Comparison of ENCODE assay signal across 1 cellular context in the genomic region with DNA sequence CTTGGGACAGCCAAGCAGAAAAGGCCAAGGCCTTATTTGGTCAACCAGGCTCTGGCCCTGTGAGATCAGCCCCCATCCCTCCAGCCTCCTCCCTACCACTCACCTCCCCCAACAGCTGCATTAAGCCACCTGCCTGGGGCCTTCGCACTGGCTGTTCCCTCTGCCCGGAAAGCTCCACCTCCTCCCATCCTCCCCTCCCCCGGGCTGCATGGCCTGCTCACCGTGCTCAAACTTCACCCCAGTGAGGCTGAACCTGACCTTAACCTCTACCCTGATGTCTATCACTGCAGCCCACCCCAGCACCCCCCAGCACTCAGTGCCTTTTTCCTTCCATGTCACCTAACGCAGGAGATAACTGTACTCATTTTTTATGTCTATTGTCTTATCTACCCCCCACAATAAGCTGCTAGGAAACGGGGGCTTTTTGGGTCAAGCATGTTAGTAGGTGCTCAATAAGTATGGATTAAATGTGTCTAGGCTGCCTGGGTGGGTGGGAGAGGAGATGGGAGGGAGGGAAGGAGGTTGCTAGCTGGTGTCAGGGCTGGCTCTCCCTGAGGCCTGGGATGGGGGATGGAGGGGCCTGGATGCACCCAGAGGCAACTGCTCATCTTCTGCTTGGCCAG.
A peak's percentile ranks its signal among the peaks of the same experiment; 100 is the strongest.
TF ChIP-seq lines count a peak whose summit lies in the region.

No MANE protein-coding gene starts in this region.

TF ChIP-seq in GM12878, 131 proteins besides CTCF, POLR2A, EP300 and RAD21 (continued from another document):
- TF ChIP-seq TAF1 (IDR thresholded peaks at IDR 0.05; ENCODE audit: borderline replicate concordance, low read depth, low read length) = peak; percentile 54; the same call in 1 of the 2 replicates
- TF ChIP-seq NR2C1 (IDR thresholded peaks at IDR 0.05) = peak; percentile 39; the same call in 1 of the 2 replicates
- TF ChIP-seq SMAD5 (IDR thresholded peaks at IDR 0.05; ENCODE audit: low read depth) = peak; percentile 56
- TF ChIP-seq NR2C2 (IDR thresholded peaks at IDR 0.05; ENCODE audit: borderline replicate concordance, control insufficient read depth, insufficient read length, low read depth) = no peak
- TF ChIP-seq POLR2AphosphoS5 (IDR thresholded peaks at IDR 0.05; ENCODE audit: low read length) = peak; percentile 15
- TF ChIP-seq TCF3 (IDR thresholded peaks at IDR 0.05; ENCODE audit: borderline replicate concordance, insufficient read depth, low read depth, low read length) = peak; percentile 99
- TF ChIP-seq GATAD2B (conservative IDR thresholded peaks at IDR 0.05; ENCODE audit: low read depth) = peak; percentile 79; the same call in 1 of the 2 replicates
- 0 out of 2 replicates have a peak, but pooled peaks have one; percentile 52 for TF ChIP-seq DPF2 (IDR thresholded peaks at IDR 0.05)
- TF ChIP-seq STAT1 (conservative IDR thresholded peaks at IDR 0.05) = 0 out of 2 replicates have a peak, but pooled peaks have one; percentile 17
- TF ChIP-seq POU2F2 (IDR thresholded peaks at IDR 0.05; ENCODE audit: borderline replicate concordance, low read depth, low read length) = peak; percentile 90
- no peak for TF ChIP-seq YBX1 (IDR thresholded peaks at IDR 0.05)
- peak; percentile 86 for TF ChIP-seq NFXL1 (IDR thresholded peaks at IDR 0.05; ENCODE audit: borderline replicate concordance)
- peak; percentile 81; the same call in 1 of the 2 replicates for TF ChIP-seq TARDBP (IDR thresholded peaks at IDR 0.05; ENCODE audit: borderline replicate concordance)
- peak; percentile 62 for TF ChIP-seq MTA2 (IDR thresholded peaks at IDR 0.05; ENCODE audit: low read depth)
- peak in 1 of 2 experiments; percentile 40; a peak in 1 of 4 replicates for TF ChIP-seq ETV6 (conservative IDR thresholded peaks at IDR 0.05 in 1 of 2, IDR thresholded peaks at IDR 0.05 in 1 of 2; ENCODE audit: borderline replicate concordance in 1 of 2, low read depth in 1 of 2)
- peak; percentile 74; the same call in 1 of the 2 replicates for TF ChIP-seq ZBED1 (IDR thresholded peaks at IDR 0.05; ENCODE audit: borderline replicate concordance)
- TF ChIP-seq LARP7 (IDR thresholded peaks at IDR 0.05) = no peak
- TF ChIP-seq, protein P1, sequence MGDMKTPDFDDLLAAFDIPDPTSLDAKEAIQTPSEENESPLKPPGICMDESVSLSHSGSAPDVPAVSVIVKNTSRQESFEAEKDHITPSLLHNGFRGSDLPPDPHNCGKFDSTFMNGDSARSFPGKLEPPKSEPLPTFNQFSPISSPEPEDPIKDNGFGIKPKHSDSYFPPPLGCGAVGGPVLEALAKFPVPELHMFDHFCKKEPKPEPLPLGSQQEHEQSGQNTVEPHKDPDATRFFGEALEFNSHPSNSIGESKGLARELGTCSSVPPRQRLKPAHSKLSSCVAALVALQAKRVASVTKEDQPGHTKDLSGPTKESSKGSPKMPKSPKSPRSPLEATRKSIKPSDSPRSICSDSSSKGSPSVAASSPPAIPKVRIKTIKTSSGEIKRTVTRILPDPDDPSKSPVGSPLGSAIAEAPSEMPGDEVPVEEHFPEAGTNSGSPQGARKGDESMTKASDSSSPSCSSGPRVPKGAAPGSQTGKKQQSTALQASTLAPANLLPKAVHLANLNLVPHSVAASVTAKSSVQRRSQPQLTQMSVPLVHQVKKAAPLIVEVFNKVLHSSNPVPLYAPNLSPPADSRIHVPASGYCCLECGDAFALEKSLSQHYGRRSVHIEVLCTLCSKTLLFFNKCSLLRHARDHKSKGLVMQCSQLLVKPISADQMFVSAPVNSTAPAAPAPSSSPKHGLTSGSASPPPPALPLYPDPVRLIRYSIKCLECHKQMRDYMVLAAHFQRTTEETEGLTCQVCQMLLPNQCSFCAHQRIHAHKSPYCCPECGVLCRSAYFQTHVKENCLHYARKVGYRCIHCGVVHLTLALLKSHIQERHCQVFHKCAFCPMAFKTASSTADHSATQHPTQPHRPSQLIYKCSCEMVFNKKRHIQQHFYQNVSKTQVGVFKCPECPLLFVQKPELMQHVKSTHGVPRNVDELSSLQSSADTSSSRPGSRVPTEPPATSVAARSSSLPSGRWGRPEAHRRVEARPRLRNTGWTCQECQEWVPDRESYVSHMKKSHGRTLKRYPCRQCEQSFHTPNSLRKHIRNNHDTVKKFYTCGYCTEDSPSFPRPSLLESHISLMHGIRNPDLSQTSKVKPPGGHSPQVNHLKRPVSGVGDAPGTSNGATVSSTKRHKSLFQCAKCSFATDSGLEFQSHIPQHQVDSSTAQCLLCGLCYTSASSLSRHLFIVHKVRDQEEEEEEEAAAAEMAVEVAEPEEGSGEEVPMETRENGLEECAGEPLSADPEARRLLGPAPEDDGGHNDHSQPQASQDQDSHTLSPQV (IDR thresholded peaks at IDR 0.05) = 0 out of 2 replicates have a peak, but pooled peaks have one; percentile 38
- peak; percentile 33; the same call in 1 of the 2 replicates for TF ChIP-seq EED (IDR thresholded peaks at IDR 0.05; ENCODE audit: low read depth)
- no peak for TF ChIP-seq NFYA (IDR thresholded peaks at IDR 0.05; ENCODE audit: borderline replicate concordance, low read depth, low read length)
- no peak for TF ChIP-seq PML (IDR thresholded peaks at IDR 0.05; ENCODE audit: low read length)
- TF ChIP-seq NBN (IDR thresholded peaks at IDR 0.05) = peak; percentile 99
- peak; percentile 37; the same call in 1 of the 2 replicates for TF ChIP-seq HCFC1 (IDR thresholded peaks at IDR 0.05; ENCODE audit: low read length)
- no peak for TF ChIP-seq SREBF2 (IDR thresholded peaks at IDR 0.05; ENCODE audit: low read length)
- TF ChIP-seq JUNB (IDR thresholded peaks at IDR 0.05) = no peak
- TF ChIP-seq, protein P2, sequence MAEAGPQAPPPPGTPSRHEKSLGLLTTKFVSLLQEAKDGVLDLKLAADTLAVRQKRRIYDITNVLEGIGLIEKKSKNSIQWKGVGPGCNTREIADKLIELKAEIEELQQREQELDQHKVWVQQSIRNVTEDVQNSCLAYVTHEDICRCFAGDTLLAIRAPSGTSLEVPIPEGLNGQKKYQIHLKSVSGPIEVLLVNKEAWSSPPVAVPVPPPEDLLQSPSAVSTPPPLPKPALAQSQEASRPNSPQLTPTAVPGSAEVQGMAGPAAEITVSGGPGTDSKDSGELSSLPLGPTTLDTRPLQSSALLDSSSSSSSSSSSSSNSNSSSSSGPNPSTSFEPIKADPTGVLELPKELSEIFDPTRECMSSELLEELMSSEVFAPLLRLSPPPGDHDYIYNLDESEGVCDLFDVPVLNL (IDR thresholded peaks at IDR 0.05; ENCODE audit: low read depth, low read length) = no peak
- peak; percentile 85 to 97 for TF ChIP-seq SRF (IDR thresholded peaks at IDR 0.05; ENCODE audit: low read depth in 2 of 2, low read length in 2 of 2)
- TF ChIP-seq PAX8 (IDR thresholded peaks at IDR 0.05) = no peak
- peak; percentile 70 to 78 for TF ChIP-seq IKZF2 (IDR thresholded peaks at IDR 0.05)
- TF ChIP-seq, protein P3, sequence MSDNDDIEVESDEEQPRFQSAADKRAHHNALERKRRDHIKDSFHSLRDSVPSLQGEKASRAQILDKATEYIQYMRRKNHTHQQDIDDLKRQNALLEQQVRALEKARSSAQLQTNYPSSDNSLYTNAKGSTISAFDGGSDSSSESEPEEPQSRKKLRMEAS (IDR thresholded peaks at IDR 0.05; ENCODE audit: low read depth, low read length) = peak; percentile 72; the same call in 1 of the 2 replicates
- no peak for TF ChIP-seq GABPA (IDR thresholded peaks at IDR 0.05; ENCODE audit: low read depth)
- peak; percentile 74 for TF ChIP-seq IRF4 (IDR thresholded peaks at IDR 0.05; ENCODE audit: low read depth, low read length)
- TF ChIP-seq RB1 (IDR thresholded peaks at IDR 0.05; ENCODE audit: borderline replicate concordance) = peak; percentile 49; the same call in 1 of the 2 replicates
- TF ChIP-seq SMAD1 (IDR thresholded peaks at IDR 0.05; ENCODE audit: low read depth, partially characterized antibody) = peak; percentile 48
- TF ChIP-seq BMI1 (IDR thresholded peaks at IDR 0.05; ENCODE audit: borderline replicate concordance) = peak; percentile 59
- TF ChIP-seq, protein P4, sequence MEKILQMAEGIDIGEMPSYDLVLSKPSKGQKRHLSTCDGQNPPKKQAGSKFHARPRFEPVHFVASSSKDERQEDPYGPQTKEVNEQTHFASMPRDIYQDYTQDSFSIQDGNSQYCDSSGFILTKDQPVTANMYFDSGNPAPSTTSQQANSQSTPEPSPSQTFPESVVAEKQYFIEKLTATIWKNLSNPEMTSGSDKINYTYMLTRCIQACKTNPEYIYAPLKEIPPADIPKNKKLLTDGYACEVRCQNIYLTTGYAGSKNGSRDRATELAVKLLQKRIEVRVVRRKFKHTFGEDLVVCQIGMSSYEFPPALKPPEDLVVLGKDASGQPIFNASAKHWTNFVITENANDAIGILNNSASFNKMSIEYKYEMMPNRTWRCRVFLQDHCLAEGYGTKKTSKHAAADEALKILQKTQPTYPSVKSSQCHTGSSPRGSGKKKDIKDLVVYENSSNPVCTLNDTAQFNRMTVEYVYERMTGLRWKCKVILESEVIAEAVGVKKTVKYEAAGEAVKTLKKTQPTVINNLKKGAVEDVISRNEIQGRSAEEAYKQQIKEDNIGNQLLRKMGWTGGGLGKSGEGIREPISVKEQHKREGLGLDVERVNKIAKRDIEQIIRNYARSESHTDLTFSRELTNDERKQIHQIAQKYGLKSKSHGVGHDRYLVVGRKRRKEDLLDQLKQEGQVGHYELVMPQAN (conservative IDR thresholded peaks at IDR 0.05) = 0 out of 2 replicates have a peak, but pooled peaks have one; percentile 20
- no peak for TF ChIP-seq ZNF384 (IDR thresholded peaks at IDR 0.05; ENCODE audit: borderline replicate concordance, low read depth, low read length)
- TF ChIP-seq, protein P5, sequence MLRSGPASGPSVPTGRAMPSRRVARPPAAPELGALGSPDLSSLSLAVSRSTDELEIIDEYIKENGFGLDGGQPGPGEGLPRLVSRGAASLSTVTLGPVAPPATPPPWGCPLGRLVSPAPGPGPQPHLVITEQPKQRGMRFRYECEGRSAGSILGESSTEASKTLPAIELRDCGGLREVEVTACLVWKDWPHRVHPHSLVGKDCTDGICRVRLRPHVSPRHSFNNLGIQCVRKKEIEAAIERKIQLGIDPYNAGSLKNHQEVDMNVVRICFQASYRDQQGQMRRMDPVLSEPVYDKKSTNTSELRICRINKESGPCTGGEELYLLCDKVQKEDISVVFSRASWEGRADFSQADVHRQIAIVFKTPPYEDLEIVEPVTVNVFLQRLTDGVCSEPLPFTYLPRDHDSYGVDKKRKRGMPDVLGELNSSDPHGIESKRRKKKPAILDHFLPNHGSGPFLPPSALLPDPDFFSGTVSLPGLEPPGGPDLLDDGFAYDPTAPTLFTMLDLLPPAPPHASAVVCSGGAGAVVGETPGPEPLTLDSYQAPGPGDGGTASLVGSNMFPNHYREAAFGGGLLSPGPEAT (IDR thresholded peaks at IDR 0.05; ENCODE audit: low read depth) = peak; percentile 72; the same call in 1 of the 2 replicates
- TF ChIP-seq CEBPB (IDR thresholded peaks at IDR 0.05; ENCODE audit: borderline replicate concordance in 1 of 2, low read depth in 2 of 2, low read length in 2 of 2) = no peak
- peak; percentile 79 for TF ChIP-seq SP1 (IDR thresholded peaks at IDR 0.05; ENCODE audit: low read depth, low read length)
- no peak for TF ChIP-seq ZZZ3 (IDR thresholded peaks at IDR 0.05; ENCODE audit: control insufficient read depth, insufficient read length, low read depth)
- TF ChIP-seq PAX5 (IDR thresholded peaks at IDR 0.05; ENCODE audit: borderline replicate concordance, low read depth, low read length) = peak; percentile 84
- peak; percentile 99 for TF ChIP-seq TCF12 (IDR thresholded peaks at IDR 0.05; ENCODE audit: low read depth, low read length)
- TF ChIP-seq SMARCA5 (IDR thresholded peaks at IDR 0.05) = 0 out of 2 replicates have a peak, but pooled peaks have one; percentile 43
- TF ChIP-seq MEF2A (IDR thresholded peaks at IDR 0.05; ENCODE audit: insufficient read depth, low read depth, low read length) = peak; percentile 29; the same call in 1 of the 2 replicates
- TF ChIP-seq ZSCAN29 (IDR thresholded peaks at IDR 0.05) = peak; percentile 81; the same call in 1 of the 2 replicates
- TF ChIP-seq STAT3 (IDR thresholded peaks at IDR 0.05; ENCODE audit: low read depth, low read length) = peak; percentile 55; the same call in 1 of the 2 replicates
- no peak for TF ChIP-seq MTA3 (IDR thresholded peaks at IDR 0.05; ENCODE audit: borderline replicate concordance, low read length)
- TF ChIP-seq YY1 (IDR thresholded peaks at IDR 0.05; ENCODE audit: low read depth, low read length) = peak; percentile 72
- peak; percentile 51; the same call in 1 of the 2 replicates for TF ChIP-seq CREM (IDR thresholded peaks at IDR 0.05; ENCODE audit: low read depth)
- 0 out of 2 replicates have a peak, but pooled peaks have one; percentile 40 for TF ChIP-seq WRNIP1 (IDR thresholded peaks at IDR 0.05; ENCODE audit: borderline replicate concordance, low read depth, low read length)
TF ChIP-seq in GM12878: peak in this region for 55.
